29 cellular contexts compared by ENCODE assay signal in genomic region chr7:73702226-73702625, GRCh38. TPM values are rescaled to one million over a fixed set of nuclear protein-coding genes. Genes with fewer than 3 reads are reported as not detected.
DNase-seq lines count a peak whose midpoint lies in the region; ATAC-seq and TF ChIP-seq lines count a peak whose summit lies in the region.
"Had no signal": no experiment of that assay in that cellular context is flagged by ENCODE, and none has a peak within 500 bp of the region (broad histone marks: within the 10 kb centered on the region; RNA-seq: fewer than 3 reads in every experiment).

No MANE protein-coding gene starts in this region.

- peaks cover 58% of the 10 kb centered on the region for H3K36me3 ChIP-seq in A673 (ENCODE audit: insufficient read depth, low read length, poor library complexity, severe bottlenecking)
- H3K36me3 ChIP-seq in HEK293 (ENCODE audit: control insufficient read depth in 2 of 2, insufficient read depth in 1 of 2, low read length in 2 of 2) = peaks cover 0 to 59% of the 10 kb centered on the region in 2 experiments; a peak in 2 of 3 replicates
- peaks cover 32% of the 10 kb centered on the region for H3K36me3 ChIP-seq in left ventricle myocardium inferior

- BruUV-seq in A673 (replicated peaks; lab: Mats Ljungman, UMichigan) = no TSS peak

- intact Hi-C loops in A673 (cut with micrococcal nuclease; ENCODE audit: unreplicated experiment) = no loop called here
- intact Hi-C loops in left ventricle myocardium inferior (cut with micrococcal nuclease) = no loop called here

- peaks cover 10% of the 10 kb centered on the region for H3K4me1 Mint-ChIP-seq in activated T-helper 17 cell treated with anti-CD3 and anti-CD28 coated beads, Interleukin-2, amount 50 U/mL, for 72 hours
- H3K4me1 Mint-ChIP-seq: immature natural killer cell had no signal

- no peaks in the 10 kb centered on the region for H3K9me3 Mint-ChIP-seq in activated T-helper 17 cell treated with anti-CD3 and anti-CD28 coated beads, Interleukin-2, amount 50 U/mL, for 72 hours
- H3K9me3 Mint-ChIP-seq: activated naive CD4-positive, alpha-beta T cell treated with anti-CD3 and anti-CD28 coated beads for 36 hours; activated T-cell treated with anti-CD3 and anti-CD28 coated beads, Interleukin-2, amount 50 U/mL, for 72 hours; endodermal cell; immature natural killer cell; T-helper 2 cell treated with Interferon-gamma antibody and Interleukin-4, amounts not matched to agents 5 μg/mL and 100 μg/mL, for 36 hours had no signal

- peak overlapping the region; percentile 56 for H3K27ac Mint-ChIP-seq in activated T-helper 17 cell treated with anti-CD3 and anti-CD28 coated beads, Interleukin-2, amount 50 U/mL, for 72 hours
- H3K27ac Mint-ChIP-seq: activated naive CD4-positive, alpha-beta T cell treated with anti-CD3 and anti-CD28 coated beads for 36 hours; activated T-cell treated with anti-CD3 and anti-CD28 coated beads, Interleukin-2, amount 50 U/mL, for 72 hours had no signal

- POLR2A ChIA-PET in A673 (lab: Charles Lee; ENCODE audit: low non-redundant PET) (no interaction called here), HEK293 (lab: Yijun Ruan, JAX) (interaction anchor here (0.7 to 1.0 kb wide), 2 partner anchors 13 to 14 kb away, joined by 3 to 4 read pairs; no protein-coding TSS in a partner anchor)

- H3K36me3 Mint-ChIP-seq in activated T-helper 17 cell treated with anti-CD3 and anti-CD28 coated beads, Interleukin-2, amount 50 U/mL, for 72 hours (ENCODE audit: low read depth) = peaks cover 65% of the 10 kb centered on the region

- DNase-seq in A673 (ENCODE audit: low spot score) (no peak), mucosa of gallbladder (ENCODE audit: low spot score) (peak; percentile 60), left ventricle myocardium inferior (no peak), nucleus accumbens (lab: John Stamatoyannopoulos, UW) (no peak)
- DNase-seq: activated CD4-positive, alpha-beta T cell treated with anti-CD3 and anti-CD28 coated beads for 48 hours; activated naive CD4-positive, alpha-beta T cell treated with anti-CD3 and anti-CD28 coated beads for 36 hours; activated T-cell treated with anti-CD3 and anti-CD28 coated beads, Interleukin-2, amount 50 U/mL, for 72 hours; cortex of kidney; EL; esophagus squamous epithelium; GM23248; immature natural killer cell; NCI-H2171; NCI-H510A; retina; stomach; thyroid gland had no signal

- no peak overlapping the region for H3K4me3 ChIP-seq in A673 (ENCODE audit: low read depth, low read length, poor library complexity, severe bottlenecking)
- no peak overlapping the region for H3K4me3 ChIP-seq in HEK293 (ENCODE audit: low read depth, low read length)
- no peak overlapping the region for H3K4me3 ChIP-seq in left ventricle myocardium inferior
- H3K4me3 ChIP-seq: cardiac muscle cell, esophagus squamous epithelium, gastroesophageal sphincter, GM12878, GM23248, skin epidermis, stomach, thyroid gland had no signal

- ATAC-seq in activated T-helper 17 cell treated with anti-CD3 and anti-CD28 coated beads, Interleukin-2, amount 50 U/mL, for 72 hours (replicated peaks) = no peak
- ATAC-seq in HG03520 (IDR thresholded peaks at IDR 0.05; ENCODE audit: unreplicated experiment) = no peak
- ATAC-seq: activated T-cell treated with anti-CD3 and anti-CD28 coated beads, Interleukin-2, amount 50 U/mL, for 72 hours; gastroesophageal sphincter; Right ventricle myocardium inferior had no signal

- peak overlapping the region; percentile 68 for H3K27ac ChIP-seq in A673 (ENCODE audit: low read depth, low read length, poor library complexity, severe bottlenecking)
- no peak overlapping the region for H3K27ac ChIP-seq in HEK293 (ENCODE audit: extremely low read depth, low read depth, low read length)
- no peak overlapping the region for H3K27ac ChIP-seq in left ventricle myocardium inferior (replicated peaks)
- H3K27ac ChIP-seq: C4-2B, cardiac muscle cell, esophagus squamous epithelium, gastroesophageal sphincter, GM23248, skin epidermis, stomach, thyroid gland, VCaP had no signal

- no peak overlapping the region for H3K4me3 Mint-ChIP-seq in activated T-helper 17 cell treated with anti-CD3 and anti-CD28 coated beads, Interleukin-2, amount 50 U/mL, for 72 hours
- H3K4me3 Mint-ChIP-seq: activated naive CD4-positive, alpha-beta T cell treated with anti-CD3 and anti-CD28 coated beads for 36 hours; activated T-cell treated with anti-CD3 and anti-CD28 coated beads, Interleukin-2, amount 50 U/mL, for 72 hours; endodermal cell; immature natural killer cell; T-helper 2 cell treated with Interferon-gamma antibody and Interleukin-4, amounts not matched to agents 5 μg/mL and 100 μg/mL, for 36 hours had no signal

- no peak for TF ChIP-seq CTCF in A673 (conservative IDR thresholded peaks at IDR 0.05; ENCODE audit: low read depth, low read length)
- TF ChIP-seq CTCF in HEK293 (tag by site-specific recombination; IDR thresholded peaks at IDR 0.05) = no peak
- TF ChIP-seq CTCF in left ventricle myocardium inferior (IDR thresholded peaks at IDR 0.05; ENCODE audit: borderline replicate concordance) = no peak

- no peaks in the 10 kb centered on the region for H3K27me3 ChIP-seq in A673 (replicated peaks; ENCODE audit: insufficient read depth, low read depth, low read length, poor library complexity)
- H3K27me3 ChIP-seq in left ventricle myocardium inferior (ENCODE audit: low read depth) = no peaks in the 10 kb centered on the region
- H3K27me3 ChIP-seq: cardiac muscle cell, esophagus squamous epithelium, gastroesophageal sphincter, stomach, thyroid gland had no signal

- H3K9me3 ChIP-seq in A673 (ENCODE audit: low read depth, low read length, poor library complexity, severe bottlenecking) (no peaks in the 10 kb centered on the region), HEK293 (ENCODE audit: control insufficient read depth, insufficient read depth, low read depth, low read length) (no peaks in the 10 kb centered on the region), left ventricle myocardium inferior (replicated peaks) (no peaks in the 10 kb centered on the region)
- H3K9me3 ChIP-seq: esophagus squamous epithelium, gastroesophageal sphincter, stomach, thyroid gland had no signal

- H3K4me1 ChIP-seq in A673 (ENCODE audit: insufficient read depth, low read length, poor library complexity, severe bottlenecking) (peaks cover 42% of the 10 kb centered on the region), HEK293 (ENCODE audit: control insufficient read depth, insufficient read depth, low read length) (no peaks in the 10 kb centered on the region), left ventricle myocardium inferior (no peaks in the 10 kb centered on the region)
- H3K4me1 ChIP-seq: thyroid gland had no signal

- CTCF ChIA-PET in A673 (lab: Charles Lee) = interaction anchor here (0.6 to 1.1 kb wide), 2 partner anchors 9 to 202 kb away, joined by 3 to 15 read pairs; no protein-coding TSS in a partner anchor
- CTCF ChIA-PET in HEK293 (lab: Yijun Ruan, JAX) = interaction anchor here (1.3 to 2.4 kb wide), 5 partner anchors 24 to 95 kb away, joined by 4 to 12 read pairs (median 6); no protein-coding TSS in a partner anchor

- no peaks in the 10 kb centered on the region for H3K27me3 Mint-ChIP-seq in activated T-helper 17 cell treated with anti-CD3 and anti-CD28 coated beads, Interleukin-2, amount 50 U/mL, for 72 hours

TF ChIP-seq in HEK293, 187 proteins besides CTCF, POLR2A, EP300 and RAD21:
- TF ChIP-seq YY2 (tag by site-specific recombination; IDR thresholded peaks at IDR 0.05) (no peak), PRDM4 (tag by site-specific recombination; IDR thresholded peaks at IDR 0.05) (0 out of 2 replicates have a peak, but pooled peaks have one; percentile 20)

RNA-seq across cellular contexts. Expression of gene STX1A, which starts 17.2 kb away (rescaled TPM):
- total RNA-seq in A673 (2021) (37.8 and 47.1 TPM in 2 replicates), mucosa of gallbladder (33.8 TPM), left ventricle myocardium inferior (2.9 TPM)
- total RNA-seq in activated T-helper 17 cell treated with anti-CD3 and anti-CD28 coated beads, Interleukin-2, amount 50 U/mL, for 72 hours = 10 to 100 TPM; 16.8 to 40.9 TPM

RNA-seq across cellular contexts. Expression of gene BUD23, which starts 18.8 kb away (rescaled TPM):
- total RNA-seq in A673 (2021) = 133 and 138 TPM in 2 replicates
- total RNA-seq in activated T-helper 17 cell treated with anti-CD3 and anti-CD28 coated beads, Interleukin-2, amount 50 U/mL, for 72 hours = 10 to 100 TPM; 54.6 to 82.3 TPM
- total RNA-seq in mucosa of gallbladder = 57.6 TPM
- 65.0 TPM for total RNA-seq in left ventricle myocardium inferior

RNA-seq across cellular contexts. Expression of gene DNAJC30, which starts 19.0 kb away (rescaled TPM):
- 11.1 and 11.8 TPM in 2 replicates for total RNA-seq in A673 (2021)
- 1 to 10 TPM; 5.3 to 7.6 TPM for total RNA-seq in activated T-helper 17 cell treated with anti-CD3 and anti-CD28 coated beads, Interleukin-2, amount 50 U/mL, for 72 hours
- 15.9 TPM for total RNA-seq in mucosa of gallbladder
- 14.0 TPM for total RNA-seq in left ventricle myocardium inferior

RNA-seq across cellular contexts. Expression of gene VPS37D, which starts 34.6 kb away (rescaled TPM):
- total RNA-seq in A673 (2021) (8.7 and 10.1 TPM in 2 replicates), mucosa of gallbladder (13.5 TPM), left ventricle myocardium inferior (3.1 TPM)
- total RNA-seq in activated T-helper 17 cell treated with anti-CD3 and anti-CD28 coated beads, Interleukin-2, amount 50 U/mL, for 72 hours = under 1 TPM; 0.15 to 0.48 TPM
- total RNA-seq: activated naive CD4-positive, alpha-beta T cell treated with anti-CD3 and anti-CD28 coated beads for 36 hours had no signal

RNA-seq across cellular contexts. Expression of gene ABHD11, which starts 36.4 kb away (rescaled TPM):
- total RNA-seq in A673 (2021) (20.7 and 22.9 TPM in 2 replicates), mucosa of gallbladder (55.8 TPM), left ventricle myocardium inferior (25.2 TPM)
- 10 to 100 TPM; 11.9 to 21.2 TPM for total RNA-seq in activated T-helper 17 cell treated with anti-CD3 and anti-CD28 coated beads, Interleukin-2, amount 50 U/mL, for 72 hours
